8 cellular contexts compared by ENCODE assay signal in genomic region chr3:42179110-42179725, GRCh38.
DNase-seq lines count a peak whose midpoint lies in the region; ATAC-seq and TF ChIP-seq lines count a peak whose summit lies in the region.

No MANE protein-coding gene starts in this region.

- peaks cover 8% of the 10 kb centered on the region for H3K36me3 Mint-ChIP-seq in activated CD4-positive, alpha-beta T cell treated with anti-CD3 and anti-CD28 coated beads for 36 hours (ENCODE audit: low read depth)

- no peak overlapping the region for H3K27ac ChIP-seq in SK-N-MC

- no peak for TF ChIP-seq CTCF in omental fat pad (IDR thresholded peaks at IDR 0.05)

- no peaks in the 10 kb centered on the region for H3K27me3 Mint-ChIP-seq in activated CD4-positive, alpha-beta T cell treated with anti-CD3 and anti-CD28 coated beads for 36 hours

- POLR2A ChIA-PET in activated CD4-positive, alpha-beta T cell treated with anti-CD3 and anti-CD28 coated beads for 36 hours (lab: Charles Lee), result no interaction called here

- H3K9me3 ChIP-seq in SK-N-MC (ENCODE audit: low read depth, low read length), result no peaks in the 10 kb centered on the region

- no peaks in the 10 kb centered on the region for H3K9me3 Mint-ChIP-seq in activated CD4-positive, alpha-beta T cell treated with anti-CD3 and anti-CD28 coated beads for 36 hours (ENCODE audit: low read depth)

- no peak overlapping the region for H3K4me3 Mint-ChIP-seq in activated CD4-positive, alpha-beta T cell treated with anti-CD3 and anti-CD28 coated beads for 36 hours

- no peaks in the 10 kb centered on the region for H3K36me3 ChIP-seq in SK-N-MC (ENCODE audit: insufficient read depth, low read length)

- ATAC-seq in activated CD4-positive, alpha-beta T cell treated with anti-CD3 and anti-CD28 coated beads for 36 hours, result peak; percentile 77
- ATAC-seq in omental fat pad (ENCODE audit: low FRiP score) (peak; percentile 97), HG03521 (IDR thresholded peaks at IDR 0.05; ENCODE audit: unreplicated experiment) (no peak), HG03378 (IDR thresholded peaks at IDR 0.05; ENCODE audit: unreplicated experiment) (no peak)

- H3K4me3 ChIP-seq in SK-N-MC, result no peak overlapping the region

- no peak overlapping the region for H3K9ac ChIP-seq in SK-N-MC (ENCODE audit: insufficient read length)

- H3K4me1 Mint-ChIP-seq in activated CD4-positive, alpha-beta T cell treated with anti-CD3 and anti-CD28 coated beads for 36 hours, result peaks cover 9% of the 10 kb centered on the region

- peak overlapping the region; percentile 12 for H3K27ac Mint-ChIP-seq in activated CD4-positive, alpha-beta T cell treated with anti-CD3 and anti-CD28 coated beads for 36 hours

- CTCF ChIA-PET in activated CD4-positive, alpha-beta T cell treated with anti-CD3 and anti-CD28 coated beads for 36 hours (lab: Charles Lee), result interaction anchor here (0.7 to 5.6 kb wide), 3 partner anchors 9 to 28 kb away, joined by 4 to 35 read pairs (median 5); no protein-coding TSS in a partner anchor

- intact Hi-C loops in activated CD4-positive, alpha-beta T cell treated with anti-CD3 and anti-CD28 coated beads for 36 hours (cut with DNase I, micrococcal nuclease), result no loop called here

- peak; percentile 30 for DNase-seq in activated CD4-positive, alpha-beta T cell treated with anti-CD3 and anti-CD28 coated beads for 36 hours
- no peak for DNase-seq in activated CD4-positive, alpha-beta T cell treated with anti-CD3 and anti-CD28 coated beads, Interleukin-2, amount 50 U/mL, for 4 hours
- DNase-seq in SK-N-MC (ENCODE audit: low read depth, low spot score), result peak; percentile 3
- peak; percentile 87 for DNase-seq in fibroblast of peridontal ligament (ENCODE audit: extremely low read depth)
- DNase-seq in omental fat pad (ENCODE audit: low spot score), result no peak
- DNase-seq in activated gamma-delta T cell treated with Interleukin-2 at 50 U/mL for 16 hours, result no peak

Comparison
In these comparisons a context has a peak if more than half of its experiments do, and no peak if none do; other contexts are left out.
1. DNase-seq: peak in activated CD4-positive, alpha-beta T cell treated with anti-CD3 and anti-CD28 coated beads for 36 hours (single experiment), SK-N-MC (single experiment) and fibroblast of peridontal ligament (single experiment); none in activated CD4-positive, alpha-beta T cell treated with anti-CD3 and anti-CD28 coated beads, Interleukin-2, amount 50 U/mL, for 4 hours (0 of 2), omental fat pad (single experiment) and activated gamma-delta T cell treated with Interleukin-2 at 50 U/mL for 16 hours (single experiment).
2. ATAC-seq: peak in activated CD4-positive, alpha-beta T cell treated with anti-CD3 and anti-CD28 coated beads for 36 hours (single experiment) and omental fat pad (single experiment); none in HG03521 (single experiment) and HG03378 (single experiment).